ENCODE assay signal across 9 cellular contexts in genomic region chr13:114120486-114121430, GRCh38. TPM values are rescaled to one million over a fixed set of nuclear protein-coding genes. Genes with fewer than 3 reads are reported as not detected.
DNase-seq lines count a peak whose midpoint lies in the region; ATAC-seq and TF ChIP-seq lines count a peak whose summit lies in the region.
"Had no signal": no experiment of that assay in that cellular context is flagged by ENCODE, and none has a peak within 500 bp of the region (broad histone marks: within the 10 kb centered on the region; RNA-seq: fewer than 3 reads in every experiment).

No MANE protein-coding gene starts in this region.

- H3K4me3 ChIP-seq in heart left ventricle (no peak overlapping the region), uterus (no peak overlapping the region)

- no peaks in the 10 kb centered on the region for H3K27me3 Mint-ChIP-seq in brain
- no peaks in the 10 kb centered on the region for H3K27me3 Mint-ChIP-seq in naive B cell
- peaks cover 3% of the 10 kb centered on the region for H3K27me3 Mint-ChIP-seq in activated T-helper 2 cell treated with anti-CD3 and anti-CD28 coated beads, Interferon-gamma antibody, Interleukin-2, Interleukin-4, amounts not matched to agents 10 μg/mL and 5 μg/mL and 100 μg/mL, durations not matched to agents 14 hours and 24 hours and 36 hours (ENCODE audit: low read depth)

- peak overlapping the region; percentile 20 to 60 (median 55) for H3K4me3 Mint-ChIP-seq in brain
- H3K4me3 Mint-ChIP-seq in naive B cell, result peak overlapping the region; percentile 73 to 90 (median 83)
- H3K4me3 Mint-ChIP-seq in activated T-helper 2 cell treated with anti-CD3 and anti-CD28 coated beads, Interferon-gamma antibody, Interleukin-2, Interleukin-4, amounts not matched to agents 10 μg/mL and 5 μg/mL and 100 μg/mL, durations not matched to agents 14 hours and 24 hours and 36 hours (ENCODE audit: low read depth), result no peak overlapping the region

- ATAC-seq in heart left ventricle (no peak), left cardiac atrium (no peak), naive B cell (ENCODE audit: low read depth in 2 of 2) (no peak)

- H3K9me3 ChIP-seq in heart left ventricle, result no peaks in the 10 kb centered on the region
- no peaks in the 10 kb centered on the region for H3K9me3 ChIP-seq in uterus

- H3K27me3 ChIP-seq in heart left ventricle (no peaks in the 10 kb centered on the region), uterus (no peaks in the 10 kb centered on the region)

- H3K27ac ChIP-seq in heart left ventricle (peak overlapping the region in 7 of 12 donors; percentile 13 to 68 (median 51)), uterus (peak overlapping the region; percentile 52 to 68)

- H3K36me3 Mint-ChIP-seq in brain (no peaks in the 10 kb centered on the region), naive B cell (peaks cover 5 to 11% of the 10 kb centered on the region in 2 donors)
- peaks cover 7% of the 10 kb centered on the region for H3K36me3 Mint-ChIP-seq in activated T-helper 2 cell treated with anti-CD3 and anti-CD28 coated beads, Interferon-gamma antibody, Interleukin-2, Interleukin-4, amounts not matched to agents 10 μg/mL and 5 μg/mL and 100 μg/mL, durations not matched to agents 14 hours and 24 hours and 36 hours (ENCODE audit: low read depth)

- H3K27ac Mint-ChIP-seq in brain (peak overlapping the region; percentile 80 to 95 (median 91)), naive B cell (peak overlapping the region; percentile 14 to 95 (median 89))
- H3K27ac Mint-ChIP-seq in activated T-helper 2 cell treated with anti-CD3 and anti-CD28 coated beads, Interferon-gamma antibody, Interleukin-2, Interleukin-4, amounts not matched to agents 10 μg/mL and 5 μg/mL and 100 μg/mL, durations not matched to agents 14 hours and 24 hours and 36 hours, result no peak overlapping the region

- intact Hi-C loops in heart left ventricle (cut with DNase I) (loop anchor here in 1 of 10 donors (5.0 kb wide), 1 partner anchor 53 kb away; no protein-coding TSS in a partner anchor), left cardiac atrium (cut with DNase I) (no loop called here), uterus (cut with DNase I; ENCODE audit: low total_unique reads) (no loop called here)
- intact Hi-C loops in activated T-helper 2 cell treated with anti-CD3 and anti-CD28 coated beads, Interferon-gamma antibody, Interleukin-2, Interleukin-4, amounts not matched to agents 10 μg/mL and 5 μg/mL and 100 μg/mL, durations not matched to agents 14 hours and 24 hours and 36 hours (cut with micrococcal nuclease), result no loop called here

- DNase-seq in heart left ventricle (no peak), left cardiac atrium (no peak), naive B cell (no peak), uterus (no peak), SIG-M5 (lab: John Stamatoyannopoulos, UW) (no peak), foreskin melanocyte (no peak)
- DNase-seq in activated T-helper 2 cell treated with anti-CD3 and anti-CD28 coated beads, Interferon-gamma antibody, Interleukin-2, Interleukin-4, amounts not matched to agents 10 μg/mL and 5 μg/mL and 100 μg/mL, durations not matched to agents 14 hours and 24 hours and 36 hours (ENCODE audit: low spot score), result no peak

- TF ChIP-seq CTCF in heart left ventricle (IDR thresholded peaks at IDR 0.05) (no peak), brain (conservative IDR thresholded peaks at IDR 0.05) (no peak), uterus (IDR thresholded peaks at IDR 0.05) (no peak)

- TF ChIP-seq POLR2A in heart left ventricle (IDR thresholded peaks at IDR 0.05) (no peak), uterus (IDR thresholded peaks at IDR 0.05) (no peak)

- H3K36me3 ChIP-seq in heart left ventricle, result peaks cover 0 to 4% (median 0%) of the 10 kb centered on the region in 9 donors
- no peaks in the 10 kb centered on the region for H3K36me3 ChIP-seq in uterus

- H3K4me1 Mint-ChIP-seq in brain, result peaks cover 57% of the 10 kb centered on the region
- peaks cover 46 to 62% (median 61%) of the 10 kb centered on the region in 3 donors for H3K4me1 Mint-ChIP-seq in naive B cell
- H3K4me1 Mint-ChIP-seq in activated T-helper 2 cell treated with anti-CD3 and anti-CD28 coated beads, Interferon-gamma antibody, Interleukin-2, Interleukin-4, amounts not matched to agents 10 μg/mL and 5 μg/mL and 100 μg/mL, durations not matched to agents 14 hours and 24 hours and 36 hours (ENCODE audit: low read depth), result peaks cover 25% of the 10 kb centered on the region

- H3K9me3 Mint-ChIP-seq in brain, result peaks cover 0 to 2% (median 0%) of the 10 kb centered on the region in 5 experiments
- H3K9me3 Mint-ChIP-seq in naive B cell, result no peaks in the 10 kb centered on the region
- H3K9me3 Mint-ChIP-seq in activated T-helper 2 cell treated with anti-CD3 and anti-CD28 coated beads, Interferon-gamma antibody, Interleukin-2, Interleukin-4, amounts not matched to agents 10 μg/mL and 5 μg/mL and 100 μg/mL, durations not matched to agents 14 hours and 24 hours and 36 hours, result peaks cover 4% of the 10 kb centered on the region

- 61 to 75% (median 66%) methylated on average over 17 to 26 of the region's 28 CpGs for WGBS in heart left ventricle, 4 donors

- H3K4me1 ChIP-seq in heart left ventricle (peaks cover 0 to 74% (median 32%) of the 10 kb centered on the region in 12 donors), uterus (peaks cover 0 to 6% of the 10 kb centered on the region in 2 donors)

RNA-seq across cellular contexts. Expression of gene RASA3, which starts 11.7 kb away (rescaled TPM):
- total RNA-seq in heart left ventricle, result 10 to 100 TPM in 5 of 9 donors, 1 to 10 TPM in 4; 7.2 to 24.2 (median 10.5) TPM
- 1 to 10 TPM; 4.8 to 9.0 TPM for polyA plus RNA-seq in heart left ventricle
- total RNA-seq in left cardiac atrium, result 10 to 100 TPM; 19.9 to 20.1 TPM
- 12.4 TPM for polyA plus RNA-seq in brain (ENCODE audit: insufficient read depth, low read depth, low replicate concordance)
- 10 to 100 TPM; 17.1 to 41.9 (median 28.8) TPM for polyA plus RNA-seq in naive B cell (ENCODE audit: low read depth in 6 of 6)
- total RNA-seq in uterus, result 10 to 100 TPM in 3 of 4 donors, 1 to 10 TPM in 1; 8.5 to 31.6 (median 17.2) TPM
- 13.7 and 13.9 TPM in 2 replicates for total RNA-seq in activated T-helper 2 cell treated with anti-CD3 and anti-CD28 coated beads, Interferon-gamma antibody, Interleukin-2, Interleukin-4, amounts not matched to agents 10 μg/mL and 5 μg/mL and 100 μg/mL, durations not matched to agents 14 hours and 24 hours and 36 hours

RNA-seq across cellular contexts. Expression of gene CFAP97D2, which starts 58.3 kb away (rescaled TPM):
- not detected for total RNA-seq in heart left ventricle
- not detected for polyA plus RNA-seq in heart left ventricle
- not detected for total RNA-seq in left cardiac atrium
- polyA plus RNA-seq in brain (ENCODE audit: insufficient read depth, low read depth, low replicate concordance), result 0.92 TPM
- not detected for polyA plus RNA-seq in naive B cell (ENCODE audit: low read depth in 6 of 6)
- total RNA-seq in uterus, result not detected
- total RNA-seq in activated T-helper 2 cell treated with anti-CD3 and anti-CD28 coated beads, Interferon-gamma antibody, Interleukin-2, Interleukin-4, amounts not matched to agents 10 μg/mL and 5 μg/mL and 100 μg/mL, durations not matched to agents 14 hours and 24 hours and 36 hours, result not detected in 2 replicates
- total RNA-seq: SK-MEL-5 had no signal
